Comparison of ENCODE assay signal across 1 cellular context in genomic region chr10:79716917-79717579, GRCh38. TPM values are rescaled to one million over a fixed set of nuclear protein-coding genes. Genes with fewer than 3 reads are reported as not detected.
"Had no signal": no experiment of that assay in that cellular context is flagged by ENCODE, and none has a peak within 500 bp of the region (broad histone marks: within the 10 kb centered on the region; RNA-seq: fewer than 3 reads in every experiment).

No MANE protein-coding gene starts in this region.

RNA-seq across cellular contexts. Expression of gene NUTM2B, which starts 14.0 kb away (rescaled TPM):
- total RNA-seq: astrocyte had no signal
